In the genomic region with DNA sequence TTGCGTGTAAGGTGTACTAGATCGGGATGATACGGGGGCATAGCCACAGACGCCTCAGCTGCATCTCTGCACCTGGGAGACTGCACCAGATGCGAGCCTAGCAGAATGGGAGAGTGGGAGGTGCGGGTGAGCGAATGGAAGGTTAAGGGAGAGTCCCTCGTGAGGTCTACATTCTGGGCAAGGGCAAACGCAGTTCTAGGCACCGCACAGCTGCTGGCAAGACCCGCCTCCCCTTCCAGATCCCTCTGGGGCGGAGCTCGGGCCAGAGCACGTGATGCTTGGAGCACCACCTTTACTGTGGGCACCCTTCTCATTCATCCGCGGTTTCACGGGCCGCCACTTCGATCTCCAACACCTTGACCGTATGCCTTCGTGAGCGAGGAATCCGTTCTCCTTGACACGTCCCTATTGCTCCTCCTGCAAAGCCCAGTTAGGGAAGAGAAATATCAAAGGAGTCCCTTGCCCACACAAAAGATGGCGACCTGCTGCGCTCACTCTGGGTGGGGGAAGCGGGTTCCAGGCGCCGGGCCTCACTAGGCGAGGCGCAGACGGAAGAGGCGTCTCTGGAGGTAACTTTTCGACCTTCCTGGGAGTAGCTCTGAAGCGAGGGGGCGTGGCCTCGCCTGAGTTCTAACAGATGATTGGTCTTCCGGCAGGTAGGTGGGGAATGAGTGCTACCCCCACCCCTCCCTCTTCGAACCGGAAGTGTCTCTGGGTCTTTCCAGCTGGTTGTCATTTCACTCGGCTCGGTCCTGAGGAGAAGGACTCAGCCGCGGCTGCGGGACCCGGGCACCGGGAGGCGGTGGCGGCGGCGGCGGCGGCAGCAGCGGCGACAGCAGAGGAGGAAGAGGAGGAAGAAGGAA, we compare ENCODE assay signal across 1 cellular context.
TF ChIP-seq lines count a peak whose summit lies in the region.

A gene (plus strand): TSS at position 740 of the 863 bp plus-strand sequence. CDS start 1,385 bp downstream, outside the sequence.

TF ChIP-seq in K562, 482 proteins besides CTCF, POLR2A, EP300 and RAD21 (continued from another document and continues in another):
- TF ChIP-seq, protein P1, sequence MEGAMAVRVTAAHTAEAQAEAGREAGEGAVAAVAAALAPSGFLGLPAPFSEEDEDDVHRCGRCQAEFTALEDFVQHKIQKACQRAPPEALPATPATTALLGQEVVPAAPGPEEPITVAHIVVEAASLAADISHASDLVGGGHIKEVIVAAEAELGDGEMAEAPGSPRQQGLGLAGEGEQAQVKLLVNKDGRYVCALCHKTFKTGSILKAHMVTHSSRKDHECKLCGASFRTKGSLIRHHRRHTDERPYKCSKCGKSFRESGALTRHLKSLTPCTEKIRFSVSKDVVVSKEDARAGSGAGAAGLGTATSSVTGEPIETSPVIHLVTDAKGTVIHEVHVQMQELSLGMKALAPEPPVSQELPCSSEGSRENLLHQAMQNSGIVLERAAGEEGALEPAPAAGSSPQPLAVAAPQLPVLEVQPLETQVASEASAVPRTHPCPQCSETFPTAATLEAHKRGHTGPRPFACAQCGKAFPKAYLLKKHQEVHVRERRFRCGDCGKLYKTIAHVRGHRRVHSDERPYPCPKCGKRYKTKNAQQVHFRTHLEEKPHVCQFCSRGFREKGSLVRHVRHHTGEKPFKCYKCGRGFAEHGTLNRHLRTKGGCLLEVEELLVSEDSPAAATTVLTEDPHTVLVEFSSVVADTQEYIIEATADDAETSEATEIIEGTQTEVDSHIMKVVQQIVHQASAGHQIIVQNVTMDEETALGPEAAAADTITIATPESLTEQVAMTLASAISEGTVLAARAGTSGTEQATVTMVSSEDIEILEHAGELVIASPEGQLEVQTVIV (CRISPR knock-in tag; IDR thresholded peaks at IDR 0.05; ENCODE audit: borderline replicate concordance) = no peak
- TF ChIP-seq ZFX (CRISPR knock-in tag; IDR thresholded peaks at IDR 0.05) = peak; percentile 91
- no peak for TF ChIP-seq EWSR1 (IDR thresholded peaks at IDR 0.05; ENCODE audit: borderline replicate concordance, low read depth, partially characterized antibody)
- TF ChIP-seq, protein P2, sequence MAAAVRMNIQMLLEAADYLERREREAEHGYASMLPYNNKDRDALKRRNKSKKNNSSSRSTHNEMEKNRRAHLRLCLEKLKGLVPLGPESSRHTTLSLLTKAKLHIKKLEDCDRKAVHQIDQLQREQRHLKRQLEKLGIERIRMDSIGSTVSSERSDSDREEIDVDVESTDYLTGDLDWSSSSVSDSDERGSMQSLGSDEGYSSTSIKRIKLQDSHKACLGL (CRISPR knock-in tag; IDR thresholded peaks at IDR 0.05; ENCODE audit: borderline replicate concordance, poor library complexity, severe bottlenecking) = no peak
- TF ChIP-seq, protein P3, sequence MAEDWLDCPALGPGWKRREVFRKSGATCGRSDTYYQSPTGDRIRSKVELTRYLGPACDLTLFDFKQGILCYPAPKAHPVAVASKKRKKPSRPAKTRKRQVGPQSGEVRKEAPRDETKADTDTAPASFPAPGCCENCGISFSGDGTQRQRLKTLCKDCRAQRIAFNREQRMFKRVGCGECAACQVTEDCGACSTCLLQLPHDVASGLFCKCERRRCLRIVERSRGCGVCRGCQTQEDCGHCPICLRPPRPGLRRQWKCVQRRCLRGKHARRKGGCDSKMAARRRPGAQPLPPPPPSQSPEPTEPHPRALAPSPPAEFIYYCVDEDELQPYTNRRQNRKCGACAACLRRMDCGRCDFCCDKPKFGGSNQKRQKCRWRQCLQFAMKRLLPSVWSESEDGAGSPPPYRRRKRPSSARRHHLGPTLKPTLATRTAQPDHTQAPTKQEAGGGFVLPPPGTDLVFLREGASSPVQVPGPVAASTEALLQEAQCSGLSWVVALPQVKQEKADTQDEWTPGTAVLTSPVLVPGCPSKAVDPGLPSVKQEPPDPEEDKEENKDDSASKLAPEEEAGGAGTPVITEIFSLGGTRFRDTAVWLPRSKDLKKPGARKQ (CRISPR knock-in tag; IDR thresholded peaks at IDR 0.05) = no peak
- TF ChIP-seq POLR2AphosphoS5 (IDR thresholded peaks at IDR 0.05; ENCODE audit: control insufficient read depth, insufficient read depth, low read depth, low read length) = peak; percentile 90
- TF ChIP-seq, protein P4, sequence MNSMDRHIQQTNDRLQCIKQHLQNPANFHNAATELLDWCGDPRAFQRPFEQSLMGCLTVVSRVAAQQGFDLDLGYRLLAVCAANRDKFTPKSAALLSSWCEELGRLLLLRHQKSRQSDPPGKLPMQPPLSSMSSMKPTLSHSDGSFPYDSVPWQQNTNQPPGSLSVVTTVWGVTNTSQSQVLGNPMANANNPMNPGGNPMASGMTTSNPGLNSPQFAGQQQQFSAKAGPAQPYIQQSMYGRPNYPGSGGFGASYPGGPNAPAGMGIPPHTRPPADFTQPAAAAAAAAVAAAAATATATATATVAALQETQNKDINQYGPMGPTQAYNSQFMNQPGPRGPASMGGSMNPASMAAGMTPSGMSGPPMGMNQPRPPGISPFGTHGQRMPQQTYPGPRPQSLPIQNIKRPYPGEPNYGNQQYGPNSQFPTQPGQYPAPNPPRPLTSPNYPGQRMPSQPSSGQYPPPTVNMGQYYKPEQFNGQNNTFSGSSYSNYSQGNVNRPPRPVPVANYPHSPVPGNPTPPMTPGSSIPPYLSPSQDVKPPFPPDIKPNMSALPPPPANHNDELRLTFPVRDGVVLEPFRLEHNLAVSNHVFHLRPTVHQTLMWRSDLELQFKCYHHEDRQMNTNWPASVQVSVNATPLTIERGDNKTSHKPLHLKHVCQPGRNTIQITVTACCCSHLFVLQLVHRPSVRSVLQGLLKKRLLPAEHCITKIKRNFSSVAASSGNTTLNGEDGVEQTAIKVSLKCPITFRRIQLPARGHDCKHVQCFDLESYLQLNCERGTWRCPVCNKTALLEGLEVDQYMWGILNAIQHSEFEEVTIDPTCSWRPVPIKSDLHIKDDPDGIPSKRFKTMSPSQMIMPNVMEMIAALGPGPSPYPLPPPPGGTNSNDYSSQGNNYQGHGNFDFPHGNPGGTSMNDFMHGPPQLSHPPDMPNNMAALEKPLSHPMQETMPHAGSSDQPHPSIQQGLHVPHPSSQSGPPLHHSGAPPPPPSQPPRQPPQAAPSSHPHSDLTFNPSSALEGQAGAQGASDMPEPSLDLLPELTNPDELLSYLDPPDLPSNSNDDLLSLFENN (IDR thresholded peaks at IDR 0.05; ENCODE audit: low read depth in 2 of 2, low read length in 2 of 2) = peak in 1 of 2 experiments; percentile 65; a peak in 1 of 4 replicates
- peak in 1 of 2 experiments; percentile 83; a peak in 1 of 4 replicates for TF ChIP-seq TEAD1 (CRISPR knock-in tag; IDR thresholded peaks at IDR 0.05)
- TF ChIP-seq ZNF696 (CRISPR knock-in tag; conservative IDR thresholded peaks at IDR 0.05) = no peak
- TF ChIP-seq, protein P5, sequence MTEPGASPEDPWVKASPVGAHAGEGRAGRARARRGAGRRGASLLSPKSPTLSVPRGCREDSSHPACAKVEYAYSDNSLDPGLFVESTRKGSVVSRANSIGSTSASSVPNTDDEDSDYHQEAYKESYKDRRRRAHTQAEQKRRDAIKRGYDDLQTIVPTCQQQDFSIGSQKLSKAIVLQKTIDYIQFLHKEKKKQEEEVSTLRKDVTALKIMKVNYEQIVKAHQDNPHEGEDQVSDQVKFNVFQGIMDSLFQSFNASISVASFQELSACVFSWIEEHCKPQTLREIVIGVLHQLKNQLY (CRISPR knock-in tag; conservative IDR thresholded peaks at IDR 0.05) = no peak
- TF ChIP-seq, protein P6, sequence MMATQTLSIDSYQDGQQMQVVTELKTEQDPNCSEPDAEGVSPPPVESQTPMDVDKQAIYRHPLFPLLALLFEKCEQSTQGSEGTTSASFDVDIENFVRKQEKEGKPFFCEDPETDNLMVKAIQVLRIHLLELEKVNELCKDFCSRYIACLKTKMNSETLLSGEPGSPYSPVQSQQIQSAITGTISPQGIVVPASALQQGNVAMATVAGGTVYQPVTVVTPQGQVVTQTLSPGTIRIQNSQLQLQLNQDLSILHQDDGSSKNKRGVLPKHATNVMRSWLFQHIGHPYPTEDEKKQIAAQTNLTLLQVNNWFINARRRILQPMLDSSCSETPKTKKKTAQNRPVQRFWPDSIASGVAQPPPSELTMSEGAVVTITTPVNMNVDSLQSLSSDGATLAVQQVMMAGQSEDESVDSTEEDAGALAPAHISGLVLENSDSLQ (IDR thresholded peaks at IDR 0.05) = peak; percentile 81
- TF ChIP-seq FIP1L1 (IDR thresholded peaks at IDR 0.05; ENCODE audit: low read depth, low read length, poor library complexity, severe bottlenecking) = peak; percentile 73
- no peak for TF ChIP-seq ZEB2 (IDR thresholded peaks at IDR 0.05)
- TF ChIP-seq L3MBTL2 (IDR thresholded peaks at IDR 0.05) = peak; percentile 78; the same call in 1 of the 2 replicates
- no peak for TF ChIP-seq OTX1 (CRISPR knock-in tag; IDR thresholded peaks at IDR 0.05)
- TF ChIP-seq, protein P7, sequence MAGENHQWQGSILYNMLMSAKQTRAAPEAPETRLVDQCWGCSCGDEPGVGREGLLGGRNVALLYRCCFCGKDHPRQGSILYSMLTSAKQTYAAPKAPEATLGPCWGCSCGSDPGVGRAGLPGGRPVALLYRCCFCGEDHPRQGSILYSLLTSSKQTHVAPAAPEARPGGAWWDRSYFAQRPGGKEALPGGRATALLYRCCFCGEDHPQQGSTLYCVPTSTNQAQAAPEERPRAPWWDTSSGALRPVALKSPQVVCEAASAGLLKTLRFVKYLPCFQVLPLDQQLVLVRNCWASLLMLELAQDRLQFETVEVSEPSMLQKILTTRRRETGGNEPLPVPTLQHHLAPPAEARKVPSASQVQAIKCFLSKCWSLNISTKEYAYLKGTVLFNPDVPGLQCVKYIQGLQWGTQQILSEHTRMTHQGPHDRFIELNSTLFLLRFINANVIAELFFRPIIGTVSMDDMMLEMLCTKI (IDR thresholded peaks at IDR 0.05; ENCODE audit: partially characterized antibody) = no peak
- TF ChIP-seq, protein P8, sequence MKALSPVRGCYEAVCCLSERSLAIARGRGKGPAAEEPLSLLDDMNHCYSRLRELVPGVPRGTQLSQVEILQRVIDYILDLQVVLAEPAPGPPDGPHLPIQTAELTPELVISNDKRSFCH (CRISPR knock-in tag; IDR thresholded peaks at IDR 0.05) = no peak
- TF ChIP-seq, protein P8 (tag; IDR thresholded peaks at IDR 0.05) = 0 out of 2 replicates have a peak, but pooled peaks have one; percentile 55
- no peak for TF ChIP-seq ZSCAN29 (IDR thresholded peaks at IDR 0.05)
- no peak; the same call in 1 of the 2 replicates for TF ChIP-seq CBFB (CRISPR knock-in tag; IDR thresholded peaks at IDR 0.05)
- TF ChIP-seq ZNF197 (CRISPR knock-in tag; IDR thresholded peaks at IDR 0.05; ENCODE audit: low read depth) = peak; percentile 88
- TF ChIP-seq, protein P9, sequence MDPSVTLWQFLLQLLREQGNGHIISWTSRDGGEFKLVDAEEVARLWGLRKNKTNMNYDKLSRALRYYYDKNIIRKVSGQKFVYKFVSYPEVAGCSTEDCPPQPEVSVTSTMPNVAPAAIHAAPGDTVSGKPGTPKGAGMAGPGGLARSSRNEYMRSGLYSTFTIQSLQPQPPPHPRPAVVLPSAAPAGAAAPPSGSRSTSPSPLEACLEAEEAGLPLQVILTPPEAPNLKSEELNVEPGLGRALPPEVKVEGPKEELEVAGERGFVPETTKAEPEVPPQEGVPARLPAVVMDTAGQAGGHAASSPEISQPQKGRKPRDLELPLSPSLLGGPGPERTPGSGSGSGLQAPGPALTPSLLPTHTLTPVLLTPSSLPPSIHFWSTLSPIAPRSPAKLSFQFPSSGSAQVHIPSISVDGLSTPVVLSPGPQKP (CRISPR knock-in tag; IDR thresholded peaks at IDR 0.05) = no peak
- TF ChIP-seq, protein P10, sequence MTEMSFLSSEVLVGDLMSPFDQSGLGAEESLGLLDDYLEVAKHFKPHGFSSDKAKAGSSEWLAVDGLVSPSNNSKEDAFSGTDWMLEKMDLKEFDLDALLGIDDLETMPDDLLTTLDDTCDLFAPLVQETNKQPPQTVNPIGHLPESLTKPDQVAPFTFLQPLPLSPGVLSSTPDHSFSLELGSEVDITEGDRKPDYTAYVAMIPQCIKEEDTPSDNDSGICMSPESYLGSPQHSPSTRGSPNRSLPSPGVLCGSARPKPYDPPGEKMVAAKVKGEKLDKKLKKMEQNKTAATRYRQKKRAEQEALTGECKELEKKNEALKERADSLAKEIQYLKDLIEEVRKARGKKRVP (CRISPR knock-in tag; IDR thresholded peaks at IDR 0.05) = 0 out of 2 replicates have a peak, but pooled peaks have one; percentile 21
- TF ChIP-seq, protein P11, sequence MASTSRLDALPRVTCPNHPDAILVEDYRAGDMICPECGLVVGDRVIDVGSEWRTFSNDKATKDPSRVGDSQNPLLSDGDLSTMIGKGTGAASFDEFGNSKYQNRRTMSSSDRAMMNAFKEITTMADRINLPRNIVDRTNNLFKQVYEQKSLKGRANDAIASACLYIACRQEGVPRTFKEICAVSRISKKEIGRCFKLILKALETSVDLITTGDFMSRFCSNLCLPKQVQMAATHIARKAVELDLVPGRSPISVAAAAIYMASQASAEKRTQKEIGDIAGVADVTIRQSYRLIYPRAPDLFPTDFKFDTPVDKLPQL (IDR thresholded peaks at IDR 0.05; ENCODE audit: extremely low read depth, insufficient read length) = no peak
- TF ChIP-seq, protein P12, sequence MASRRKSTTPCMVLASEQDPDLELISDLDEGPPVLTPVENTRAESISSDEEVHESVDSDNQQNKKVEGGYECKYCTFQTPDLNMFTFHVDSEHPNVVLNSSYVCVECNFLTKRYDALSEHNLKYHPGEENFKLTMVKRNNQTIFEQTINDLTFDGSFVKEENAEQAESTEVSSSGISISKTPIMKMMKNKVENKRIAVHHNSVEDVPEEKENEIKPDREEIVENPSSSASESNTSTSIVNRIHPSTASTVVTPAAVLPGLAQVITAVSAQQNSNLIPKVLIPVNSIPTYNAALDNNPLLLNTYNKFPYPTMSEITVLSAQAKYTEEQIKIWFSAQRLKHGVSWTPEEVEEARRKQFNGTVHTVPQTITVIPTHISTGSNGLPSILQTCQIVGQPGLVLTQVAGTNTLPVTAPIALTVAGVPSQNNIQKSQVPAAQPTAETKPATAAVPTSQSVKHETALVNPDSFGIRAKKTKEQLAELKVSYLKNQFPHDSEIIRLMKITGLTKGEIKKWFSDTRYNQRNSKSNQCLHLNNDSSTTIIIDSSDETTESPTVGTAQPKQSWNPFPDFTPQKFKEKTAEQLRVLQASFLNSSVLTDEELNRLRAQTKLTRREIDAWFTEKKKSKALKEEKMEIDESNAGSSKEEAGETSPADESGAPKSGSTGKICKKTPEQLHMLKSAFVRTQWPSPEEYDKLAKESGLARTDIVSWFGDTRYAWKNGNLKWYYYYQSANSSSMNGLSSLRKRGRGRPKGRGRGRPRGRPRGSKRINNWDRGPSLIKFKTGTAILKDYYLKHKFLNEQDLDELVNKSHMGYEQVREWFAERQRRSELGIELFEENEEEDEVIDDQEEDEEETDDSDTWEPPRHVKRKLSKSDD (conservative IDR thresholded peaks at IDR 0.05; ENCODE audit: low read length) = no peak
- TF ChIP-seq NFRKB (IDR thresholded peaks at IDR 0.05; ENCODE audit: low read depth) = peak; percentile 91
- peak; percentile 94 for TF ChIP-seq TAF7 (tag; IDR thresholded peaks at IDR 0.05)
- no peak for TF ChIP-seq ZC3H4 (CRISPR knock-in tag; IDR thresholded peaks at IDR 0.05; ENCODE audit: borderline replicate concordance)
- no peak for TF ChIP-seq CHD4 (IDR thresholded peaks at IDR 0.05; ENCODE audit: insufficient read depth, insufficient replicate concordance, low read depth, low read length, poor library complexity, severe bottlenecking)
- TF ChIP-seq TFAM (CRISPR knock-in tag; conservative IDR thresholded peaks at IDR 0.05) = no peak
- no peak for TF ChIP-seq RBM25 (IDR thresholded peaks at IDR 0.05; ENCODE audit: low read depth, low read length, severe bottlenecking)
